Comparison of ENCODE assay signal across 10 cellular contexts in the genomic region with DNA sequence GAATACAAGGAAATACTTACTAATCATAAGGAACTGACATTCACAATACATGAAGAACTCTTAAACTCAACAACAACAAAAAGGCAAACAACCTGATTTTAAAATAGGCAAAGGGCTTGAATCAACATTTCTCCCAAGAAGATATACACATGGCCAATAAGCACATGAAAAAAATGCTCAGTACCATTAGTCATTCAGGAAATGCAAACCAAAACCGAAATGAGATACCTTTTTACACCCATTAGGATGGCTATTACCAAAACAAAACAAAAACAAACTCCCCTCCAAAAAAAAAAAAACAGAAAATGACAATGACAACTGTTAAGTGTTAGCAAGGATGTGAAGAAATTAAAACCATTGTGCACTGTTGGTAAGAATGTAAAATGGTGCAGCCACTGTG.
DNase-seq lines count a peak whose midpoint lies in the region; ATAC-seq and TF ChIP-seq lines count a peak whose summit lies in the region.
"Had no signal": no experiment of that assay in that cellular context is flagged by ENCODE, and none has a peak within 500 bp of the region (broad histone marks: within the 10 kb centered on the region; RNA-seq: fewer than 3 reads in every experiment).

No MANE protein-coding gene starts in this region.

- H3K36me3 Mint-ChIP-seq in GM23338 (ENCODE audit: low read depth) = no peaks in the 10 kb centered on the region
- H3K36me3 Mint-ChIP-seq: natural killer cell had no signal

- no peak overlapping the region for H3K27ac Mint-ChIP-seq in GM23338
- H3K27ac Mint-ChIP-seq: activated T-helper 1 cell treated with anti-CD3 and anti-CD28 coated beads, Interleukin-12 subunit alpha, Interleukin-12 subunit beta, Interleukin-2, Interleukin-4 antibody, amounts not matched to agents 30 ng/mL and 10 ng/mL and 1 ng/mL, durations not matched to agents 14 hours and 24 hours and 36 hours; natural killer cell had no signal

- H3K4me2 ChIP-seq in GM23338 = peak overlapping the region; percentile 13

- H3K4me3 Mint-ChIP-seq in GM23338 = no peak overlapping the region
- H3K4me3 Mint-ChIP-seq: activated T-helper 1 cell treated with anti-CD3 and anti-CD28 coated beads, Interleukin-12 subunit alpha, Interleukin-12 subunit beta, Interleukin-2, Interleukin-4 antibody, amounts not matched to agents 30 ng/mL and 10 ng/mL and 1 ng/mL, durations not matched to agents 14 hours and 24 hours and 36 hours; natural killer cell had no signal

- H2AFZ ChIP-seq in GM23338 = no peak overlapping the region

- no peaks in the 10 kb centered on the region; the same call in 2 of the 3 replicates for H3K9me3 Mint-ChIP-seq in GM23338
- H3K9me3 Mint-ChIP-seq: activated T-helper 1 cell treated with anti-CD3 and anti-CD28 coated beads, Interleukin-12 subunit alpha, Interleukin-12 subunit beta, Interleukin-2, Interleukin-4 antibody, amounts not matched to agents 30 ng/mL and 10 ng/mL and 1 ng/mL, durations not matched to agents 14 hours and 24 hours and 36 hours; natural killer cell had no signal

- H3K4me1 ChIP-seq in GM23338 (ENCODE audit: insufficient read depth) = peaks cover 41% of the 10 kb centered on the region

- H3K27me3 ChIP-seq in GM23338 (ENCODE audit: insufficient read depth) = no peaks in the 10 kb centered on the region

- H3K79me2 ChIP-seq in GM23338 (replicated peaks; ENCODE audit: insufficient read depth) = no peaks in the 10 kb centered on the region

- H3K4me1 Mint-ChIP-seq in GM23338 = peaks cover 41% of the 10 kb centered on the region

- H3K27me3 Mint-ChIP-seq in GM23338 (ENCODE audit: insufficient read depth, low read depth, poor library complexity) = peaks cover 5% of the 10 kb centered on the region

- H3K4me3 ChIP-seq in GM23338 (no peak overlapping the region), fibroblast of mammary gland (ENCODE audit: control insufficient read depth, low read depth, low read length) (no peak overlapping the region)

- ATAC-seq in GM18907 (IDR thresholded peaks at IDR 0.05; ENCODE audit: unreplicated experiment) = peak; percentile 86
- no peak for ATAC-seq in GM23338
- ATAC-seq in HG03432 (IDR thresholded peaks at IDR 0.05; ENCODE audit: unreplicated experiment) = peak; percentile 94

- DNase-seq in GM23338 (ENCODE audit: low spot score) = no peak
- DNase-seq in fibroblast of mammary gland (ENCODE audit: low read depth) = peak; percentile 18
- no peak for DNase-seq in activated T-cell treated with anti-CD3 and anti-CD28 coated beads, Interleukin-2, amount 50 U/mL, for 48 hours
- DNase-seq in AML-193 (lab: John Stamatoyannopoulos, UW) = no peak
- no peak for DNase-seq in COLO829 (ENCODE audit: low spot score)
- DNase-seq in NCI-H774 (lab: John Stamatoyannopoulos, UW) = no peak
- DNase-seq: natural killer cell had no signal

- H3K36me3 ChIP-seq in GM23338 (ENCODE audit: insufficient read depth) = no peaks in the 10 kb centered on the region

- no peaks in the 10 kb centered on the region; the same call in 1 of the 2 replicates for H3K9me2 ChIP-seq in GM23338 (ENCODE audit: insufficient read depth)

- no peaks in the 10 kb centered on the region for H4K20me1 ChIP-seq in GM23338 (replicated peaks; ENCODE audit: insufficient read depth)

- no peak for TF ChIP-seq CTCF in GM23338 (conservative IDR thresholded peaks at IDR 0.05; ENCODE audit: low read depth in 2 of 2)
- TF ChIP-seq CTCF in fibroblast of mammary gland (conservative IDR thresholded peaks at IDR 0.05; ENCODE audit: control insufficient read depth, insufficient read depth, low read depth, low read length) = no peak

- H3K27ac ChIP-seq in GM23338 (ENCODE audit: low read depth) = no peak overlapping the region

- no peaks in the 10 kb centered on the region for H3F3A ChIP-seq in GM23338 (replicated peaks; ENCODE audit: low read depth)

TF ChIP-seq in GM23338, 12 proteins besides CTCF, POLR2A, EP300 and RAD21:
- TF ChIP-seq CREB1 (CRISPR knock-in tag; IDR thresholded peaks at IDR 0.05; ENCODE audit: low read depth) = no peak
- TF ChIP-seq NANOG (IDR thresholded peaks at IDR 0.05; ENCODE audit: borderline replicate concordance) = peak; percentile 61; the same call in 1 of the 2 replicates
